Comparison of ENCODE assay signal across 8 cellular contexts in genomic region chr22:38271927-38272372, GRCh38. TPM values are rescaled to one million over a fixed set of nuclear protein-coding genes. Genes with fewer than 3 reads are reported as not detected.
DNase-seq lines count a peak whose midpoint lies in the region; ATAC-seq and TF ChIP-seq lines count a peak whose summit lies in the region.

No MANE protein-coding gene starts in this region.

- H3K36me3 Mint-ChIP-seq in CD8-positive, alpha-beta T cell = peaks cover 7% of the 10 kb centered on the region
- no peaks in the 10 kb centered on the region for H3K36me3 Mint-ChIP-seq in activated T-cell treated with anti-CD3 and anti-CD28 coated beads, Interleukin-2, amount 50 U/mL, for 4 hours (ENCODE audit: insufficient read depth)

- peak overlapping the region; percentile 66 for H3K9ac ChIP-seq in HUES48 (ENCODE audit: low read depth, low read length)

- WGBS in right cardiac atrium = 11% methylated on average over 7 of the region's 7 CpGs

- H3K27me3 Mint-ChIP-seq in CD8-positive, alpha-beta T cell (ENCODE audit: low read depth) = peaks cover under 1% of the 10 kb centered on the region
- H3K27me3 Mint-ChIP-seq in activated T-cell treated with anti-CD3 and anti-CD28 coated beads, Interleukin-2, amount 50 U/mL, for 4 hours (ENCODE audit: low read depth) = no peaks in the 10 kb centered on the region

- in situ Hi-C loops in gastrocnemius medialis (cut with MboI; ENCODE audit: low sequenced_read_pairs in 4 of 4) = loop anchor here in 1 of 4 donors (25.0 kb wide), 1 partner anchor 90 kb away; no protein-coding TSS in a partner anchor

- H3K9me3 Mint-ChIP-seq in CD8-positive, alpha-beta T cell = no peaks in the 10 kb centered on the region
- H3K9me3 Mint-ChIP-seq in activated T-cell treated with anti-CD3 and anti-CD28 coated beads, Interleukin-2, amount 50 U/mL, for 4 hours = no peaks in the 10 kb centered on the region

- peak overlapping the region; percentile 70 for H3K4me3 ChIP-seq in CD8-positive, alpha-beta T cell (ENCODE audit: low read depth, low read length)
- peak overlapping the region; percentile 73 for H3K4me3 ChIP-seq in HUES48 (ENCODE audit: low read depth, low read length)
- peak overlapping the region; percentile 91 for H3K4me3 ChIP-seq in right cardiac atrium (ENCODE audit: low read length)
- peak overlapping the region; percentile 75 to 99 (median 86) for H3K4me3 ChIP-seq in gastrocnemius medialis

- no peaks in the 10 kb centered on the region for H3K9me3 ChIP-seq in CD8-positive, alpha-beta T cell (ENCODE audit: low read length)
- H3K9me3 ChIP-seq in HUES48 (ENCODE audit: control insufficient read depth, insufficient read depth, low read length) (no peaks in the 10 kb centered on the region), right cardiac atrium (ENCODE audit: control insufficient read depth, low read length) (no peaks in the 10 kb centered on the region), gastrocnemius medialis (no peaks in the 10 kb centered on the region)

- no peak for TF ChIP-seq POLR2A in gastrocnemius medialis (IDR thresholded peaks at IDR 0.05)

- peak overlapping the region; percentile 90 for H3K4me3 Mint-ChIP-seq in CD8-positive, alpha-beta T cell
- peak overlapping the region; percentile 87 for H3K4me3 Mint-ChIP-seq in activated T-cell treated with anti-CD3 and anti-CD28 coated beads, Interleukin-2, amount 50 U/mL, for 4 hours

- no peaks in the 10 kb centered on the region for H3K36me3 ChIP-seq in CD8-positive, alpha-beta T cell (ENCODE audit: insufficient read depth, low read length)
- H3K36me3 ChIP-seq in HUES48 (ENCODE audit: control insufficient read depth, insufficient read depth, low read length) = 0 out of 2 replicates have a peak, but pooled peaks cover 14% of the 10 kb centered on the region
- H3K36me3 ChIP-seq in gastrocnemius medialis = no peaks in the 10 kb centered on the region

- H3K27ac ChIP-seq in CD8-positive, alpha-beta T cell (ENCODE audit: low read depth, low read length) = peak overlapping the region; percentile 59
- peak overlapping the region; percentile 64 for H3K27ac ChIP-seq in HUES48 (ENCODE audit: low read depth, low read length)
- H3K27ac ChIP-seq in right cardiac atrium (ENCODE audit: low read length) = peak overlapping the region; percentile 96
- H3K27ac ChIP-seq in gastrocnemius medialis = peak overlapping the region; percentile 91 to 96 (median 96)

- CTCF ChIA-PET in CD8-positive, alpha-beta T cell (lab: Charles Lee) = interaction anchor here (1.7 kb wide), 1 partner anchor 220 kb away, joined by 6 read pairs; no protein-coding TSS in a partner anchor

- H3K4me1 ChIP-seq in CD8-positive, alpha-beta T cell (ENCODE audit: insufficient read depth, low read length) = peaks cover 36% of the 10 kb centered on the region
- H3K4me1 ChIP-seq in HUES48 (ENCODE audit: control insufficient read depth, insufficient read depth, low read length) = peaks cover 18% of the 10 kb centered on the region
- peaks cover 11% of the 10 kb centered on the region for H3K4me1 ChIP-seq in right cardiac atrium (ENCODE audit: control insufficient read depth, insufficient read depth, low read length)
- H3K4me1 ChIP-seq in gastrocnemius medialis = peaks cover 57 to 62% of the 10 kb centered on the region in 2 donors

- no peak for TF ChIP-seq CTCF in CD8-positive, alpha-beta T cell (IDR thresholded peaks at IDR 0.05)
- no peak for TF ChIP-seq CTCF in gastrocnemius medialis (IDR thresholded peaks at IDR 0.05 in 4 of 5, conservative IDR thresholded peaks at IDR 0.05 in 1 of 5)

- H3K4me1 Mint-ChIP-seq in CD8-positive, alpha-beta T cell (ENCODE audit: low read depth) = peaks cover 56% of the 10 kb centered on the region
- peaks cover 50% of the 10 kb centered on the region for H3K4me1 Mint-ChIP-seq in activated T-cell treated with anti-CD3 and anti-CD28 coated beads, Interleukin-2, amount 50 U/mL, for 4 hours (ENCODE audit: low read depth)

- peak overlapping the region; percentile 90 for H3K27ac Mint-ChIP-seq in CD8-positive, alpha-beta T cell

- POLR2A ChIA-PET in CD8-positive, alpha-beta T cell (lab: Charles Lee) = interaction anchor here (0.9 kb wide), 1 partner anchor 46 kb away, joined by 4 read pairs; no protein-coding TSS in a partner anchor

- intact Hi-C loops in CD8-positive, alpha-beta T cell (cut with DNase I, micrococcal nuclease) = loop anchor here (2.0 to 10.0 kb wide), 5 partner anchors 71 to 233 kb away; partner anchors contain the start of genes PLA2G6 (in 2 of the 2), DDX17 (in 1 of the 2) and MAFF (in 1 of the 2)
- intact Hi-C loops in right cardiac atrium (cut with DNase I) = no loop called here
- intact Hi-C loops in gastrocnemius medialis (cut with DNase I; ENCODE audit: low total_unique reads) = loop anchor here (2.0 to 5.0 kb wide), 2 partner anchors 45 to 70 kb away; partner anchors contain the start of genes CSNK1E and MAFF

- DNase-seq in CD8-positive, alpha-beta T cell = no peak
- DNase-seq in activated T-cell treated with anti-CD3 and anti-CD28 coated beads, Interleukin-2, amount 50 U/mL, for 4 hours = no peak
- no peak for DNase-seq in right cardiac atrium
- no peak for DNase-seq in gastrocnemius medialis
- no peak for DNase-seq in SIG-M5 (lab: John Stamatoyannopoulos, UW)
- DNase-seq in GDM1 (lab: John Stamatoyannopoulos, UW) = no peak
- no peak for DNase-seq in GOT3 (lab: John Stamatoyannopoulos, UW)

- peak; percentile 5 for ATAC-seq in CD8-positive, alpha-beta T cell
- ATAC-seq in activated T-cell treated with anti-CD3 and anti-CD28 coated beads, Interleukin-2, amount 50 U/mL, for 4 hours = peak; percentile 9 to 16
- peak; percentile 2 to 10 for ATAC-seq in right cardiac atrium
- peak in 1 of 2 donors; percentile 13 for ATAC-seq in gastrocnemius medialis

- no peaks in the 10 kb centered on the region for H3K27me3 ChIP-seq in CD8-positive, alpha-beta T cell (ENCODE audit: insufficient read depth, low read length)
- H3K27me3 ChIP-seq in HUES48 (ENCODE audit: control insufficient read depth, insufficient read depth, low read length) (0 out of 2 replicates have a peak, but pooled peaks cover 2% of the 10 kb centered on the region), right cardiac atrium (ENCODE audit: control insufficient read depth, insufficient read depth) (no peaks in the 10 kb centered on the region), gastrocnemius medialis (no peaks in the 10 kb centered on the region)

RNA-seq across cellular contexts. Expression of gene TMEM184B, which starts 0.9 kb away (rescaled TPM):
- 10 to 100 TPM; 53.0 TPM for total RNA-seq in CD8-positive, alpha-beta T cell
- total RNA-seq in activated T-cell treated with anti-CD3 and anti-CD28 coated beads, Interleukin-2, amount 50 U/mL, for 4 hours = 10 to 100 TPM; 26.5 to 33.5 (median 27.8) TPM
- total RNA-seq in right cardiac atrium (10 to 100 TPM; 48.2 to 55.8 (median 49.5) TPM), gastrocnemius medialis (10 to 100 TPM; 25.4 to 40.7 (median 31.2) TPM)
- 32.2 TPM for polyA plus RNA-seq in right cardiac atrium

RNA-seq across cellular contexts. Expression of gene CSNK1E, which starts 45.3 kb away (rescaled TPM):
- total RNA-seq in CD8-positive, alpha-beta T cell = 100 to 1,000 TPM; 172 to 178 TPM
- 10 to 100 TPM; 86.9 to 94.6 (median 91.7) TPM for total RNA-seq in activated T-cell treated with anti-CD3 and anti-CD28 coated beads, Interleukin-2, amount 50 U/mL, for 4 hours
- total RNA-seq in right cardiac atrium = 10 to 100 TPM; 69.7 to 88.6 (median 81.0) TPM
- polyA plus RNA-seq in right cardiac atrium = 76.3 TPM
- total RNA-seq in gastrocnemius medialis = 10 to 100 TPM; 29.8 to 66.3 (median 40.3) TPM

Comparison
In these comparisons a context has a peak if more than half of its experiments do, and no peak if none do; other contexts are left out.
1. intact Hi-C loops: an anchor here in CD8-positive, alpha-beta T cell (2.0 to 10.0 kb wide) and gastrocnemius medialis (2.0 to 5.0 kb wide); none called in right cardiac atrium.